Comparison of ENCODE assay signal across 1 cellular context in genomic region chrX:41027388-41027787, GRCh38.
TF ChIP-seq lines count a peak whose summit lies in the region.

No MANE protein-coding gene starts in this region.

TF ChIP-seq in H1, 55 proteins besides CTCF, POLR2A, EP300 and RAD21 (continued from another document):
- TF ChIP-seq RFX5 (IDR thresholded peaks at IDR 0.05; ENCODE audit: borderline replicate concordance, low read depth, low read length) (no peak), RXRA (IDR thresholded peaks at IDR 0.05; ENCODE audit: insufficient read depth, low read depth, low read length) (no peak), TAF7 (optimal IDR thresholded peaks at IDR 0.05; ENCODE audit: borderline replicate concordance, low read depth, low read length) (no peak)
TF ChIP-seq in H1: peak in this region for 1.
